Comparison of ENCODE assay signal across 1 cellular context in the genomic region with DNA sequence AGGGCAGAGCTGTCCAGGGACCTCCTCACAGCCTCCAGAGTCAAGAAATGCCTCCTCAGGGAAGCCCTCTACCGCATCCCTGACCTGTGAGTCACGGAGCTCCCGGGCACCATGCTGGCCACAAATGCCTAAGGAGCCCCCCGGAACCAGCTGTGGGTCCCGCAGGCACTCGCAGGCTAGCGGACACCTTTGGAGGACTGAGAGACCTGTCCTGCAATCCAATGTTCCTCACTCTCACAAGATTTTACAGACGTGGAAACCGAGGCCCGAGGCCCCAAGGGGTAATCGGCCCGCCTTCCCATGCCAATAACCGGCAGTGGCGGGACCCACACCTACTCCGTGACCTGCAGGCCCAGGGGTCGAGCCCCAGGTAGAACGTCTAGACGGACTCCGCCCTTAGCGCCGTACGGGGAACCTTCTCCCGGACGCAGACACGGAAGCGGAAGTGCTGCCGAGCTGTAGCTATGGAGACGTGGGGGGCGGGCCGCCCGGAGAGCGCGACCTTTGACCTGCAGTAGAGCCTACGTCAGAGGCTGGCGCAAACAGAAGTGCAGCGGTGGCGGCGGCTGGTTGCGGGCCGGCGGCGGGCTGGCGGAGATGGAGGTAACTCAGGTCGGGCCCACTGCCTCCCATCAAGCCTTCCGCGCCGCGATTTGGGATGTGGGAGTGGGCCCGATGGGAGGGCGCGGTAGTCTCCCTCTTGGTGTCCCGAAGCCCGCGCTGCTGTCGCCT.
TF ChIP-seq lines count a peak whose summit lies in the region.

A gene with protein sequence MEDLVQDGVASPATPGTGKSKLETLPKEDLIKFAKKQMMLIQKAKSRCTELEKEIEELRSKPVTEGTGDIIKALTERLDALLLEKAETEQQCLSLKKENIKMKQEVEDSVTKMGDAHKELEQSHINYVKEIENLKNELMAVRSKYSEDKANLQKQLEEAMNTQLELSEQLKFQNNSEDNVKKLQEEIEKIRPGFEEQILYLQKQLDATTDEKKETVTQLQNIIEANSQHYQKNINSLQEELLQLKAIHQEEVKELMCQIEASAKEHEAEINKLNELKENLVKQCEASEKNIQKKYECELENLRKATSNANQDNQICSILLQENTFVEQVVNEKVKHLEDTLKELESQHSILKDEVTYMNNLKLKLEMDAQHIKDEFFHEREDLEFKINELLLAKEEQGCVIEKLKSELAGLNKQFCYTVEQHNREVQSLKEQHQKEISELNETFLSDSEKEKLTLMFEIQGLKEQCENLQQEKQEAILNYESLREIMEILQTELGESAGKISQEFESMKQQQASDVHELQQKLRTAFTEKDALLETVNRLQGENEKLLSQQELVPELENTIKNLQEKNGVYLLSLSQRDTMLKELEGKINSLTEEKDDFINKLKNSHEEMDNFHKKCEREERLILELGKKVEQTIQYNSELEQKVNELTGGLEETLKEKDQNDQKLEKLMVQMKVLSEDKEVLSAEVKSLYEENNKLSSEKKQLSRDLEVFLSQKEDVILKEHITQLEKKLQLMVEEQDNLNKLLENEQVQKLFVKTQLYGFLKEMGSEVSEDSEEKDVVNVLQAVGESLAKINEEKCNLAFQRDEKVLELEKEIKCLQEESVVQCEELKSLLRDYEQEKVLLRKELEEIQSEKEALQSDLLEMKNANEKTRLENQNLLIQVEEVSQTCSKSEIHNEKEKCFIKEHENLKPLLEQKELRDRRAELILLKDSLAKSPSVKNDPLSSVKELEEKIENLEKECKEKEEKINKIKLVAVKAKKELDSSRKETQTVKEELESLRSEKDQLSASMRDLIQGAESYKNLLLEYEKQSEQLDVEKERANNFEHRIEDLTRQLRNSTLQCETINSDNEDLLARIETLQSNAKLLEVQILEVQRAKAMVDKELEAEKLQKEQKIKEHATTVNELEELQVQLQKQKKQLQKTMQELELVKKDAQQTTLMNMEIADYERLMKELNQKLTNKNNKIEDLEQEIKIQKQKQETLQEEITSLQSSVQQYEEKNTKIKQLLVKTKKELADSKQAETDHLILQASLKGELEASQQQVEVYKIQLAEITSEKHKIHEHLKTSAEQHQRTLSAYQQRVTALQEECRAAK (N-terminal part only) (plus strand): TSS at position 529 of the 732 bp plus-strand sequence. CDS start 69 bp downstream, at position 598.

TF ChIP-seq in IMR-90, 13 proteins besides CTCF, POLR2A, EP300 and RAD21:
- TF ChIP-seq MAFK (IDR thresholded peaks at IDR 0.05; ENCODE audit: low read depth, low read length) (no peak), CEBPB (IDR thresholded peaks at IDR 0.05; ENCODE audit: low read depth, low read length) (peak; percentile 44), BHLHE40 (IDR thresholded peaks at IDR 0.05; ENCODE audit: low read depth, low read length) (no peak), FOS (IDR thresholded peaks at IDR 0.05; ENCODE audit: low read depth, low read length) (no peak; the same call in none of the 2 replicates), CHD1 (IDR thresholded peaks at IDR 0.05; ENCODE audit: low read depth, low read length) (no peak), RFX5 (IDR thresholded peaks at IDR 0.05; ENCODE audit: low read depth, low read length) (no peak), SMC3 (IDR thresholded peaks at IDR 0.05; ENCODE audit: low read depth, low read length) (no peak), MAZ (IDR thresholded peaks at IDR 0.05; ENCODE audit: borderline replicate concordance, low read depth, low read length) (peak; percentile 85; the same call in 1 of the 2 replicates), RCOR1 (IDR thresholded peaks at IDR 0.05; ENCODE audit: insufficient replicate concordance, low read length) (no peak), NFE2L2 (IDR thresholded peaks at IDR 0.05; ENCODE audit: low read depth, low read length) (no peak), MXI1 (IDR thresholded peaks at IDR 0.05; ENCODE audit: borderline replicate concordance, low read depth, low read length) (peak; percentile 46; the same call in 1 of the 2 replicates)
- TF ChIP-seq, protein P1, sequence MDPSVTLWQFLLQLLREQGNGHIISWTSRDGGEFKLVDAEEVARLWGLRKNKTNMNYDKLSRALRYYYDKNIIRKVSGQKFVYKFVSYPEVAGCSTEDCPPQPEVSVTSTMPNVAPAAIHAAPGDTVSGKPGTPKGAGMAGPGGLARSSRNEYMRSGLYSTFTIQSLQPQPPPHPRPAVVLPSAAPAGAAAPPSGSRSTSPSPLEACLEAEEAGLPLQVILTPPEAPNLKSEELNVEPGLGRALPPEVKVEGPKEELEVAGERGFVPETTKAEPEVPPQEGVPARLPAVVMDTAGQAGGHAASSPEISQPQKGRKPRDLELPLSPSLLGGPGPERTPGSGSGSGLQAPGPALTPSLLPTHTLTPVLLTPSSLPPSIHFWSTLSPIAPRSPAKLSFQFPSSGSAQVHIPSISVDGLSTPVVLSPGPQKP (IDR thresholded peaks at IDR 0.05; ENCODE audit: borderline replicate concordance, low read depth, low read length): no peak
- TF ChIP-seq, protein P2, sequence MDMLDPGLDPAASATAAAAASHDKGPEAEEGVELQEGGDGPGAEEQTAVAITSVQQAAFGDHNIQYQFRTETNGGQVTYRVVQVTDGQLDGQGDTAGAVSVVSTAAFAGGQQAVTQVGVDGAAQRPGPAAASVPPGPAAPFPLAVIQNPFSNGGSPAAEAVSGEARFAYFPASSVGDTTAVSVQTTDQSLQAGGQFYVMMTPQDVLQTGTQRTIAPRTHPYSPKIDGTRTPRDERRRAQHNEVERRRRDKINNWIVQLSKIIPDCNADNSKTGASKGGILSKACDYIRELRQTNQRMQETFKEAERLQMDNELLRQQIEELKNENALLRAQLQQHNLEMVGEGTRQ (IDR thresholded peaks at IDR 0.05; ENCODE audit: low read depth, low read length): no peak
